Comparison of ENCODE assay signal across 8 cellular contexts in genomic region chr4:113762851-113763172, GRCh38. TPM values are rescaled to one million over a fixed set of nuclear protein-coding genes. Genes with fewer than 3 reads are reported as not detected.
DNase-seq lines count a peak whose midpoint lies in the region; ATAC-seq and TF ChIP-seq lines count a peak whose summit lies in the region.

No MANE protein-coding gene starts in this region.

- no peak for ATAC-seq in GM21367 (IDR thresholded peaks at IDR 0.05; ENCODE audit: unreplicated experiment)

- H3K4me1 ChIP-seq in HAP-1 (peaks cover 12% of the 10 kb centered on the region), hepatocyte (ENCODE audit: insufficient read depth) (peaks cover 39% of the 10 kb centered on the region), spleen (peaks cover 21 to 38% (median 28%) of the 10 kb centered on the region in 6 donors)

- TF ChIP-seq POLR2A in spleen (IDR thresholded peaks at IDR 0.05), result no peak

- H3K4me3 Mint-ChIP-seq in activated CD4-positive, alpha-beta memory T cell treated with anti-CD3 and anti-CD28 coated beads for 36 hours, result peak overlapping the region; percentile 89

- peaks cover 12% of the 10 kb centered on the region for H4K20me1 ChIP-seq in hepatocyte (ENCODE audit: insufficient read depth, poor library complexity, severe bottlenecking)

- H3K9me3 ChIP-seq in HAP-1 (no peaks in the 10 kb centered on the region), hepatocyte (ENCODE audit: low read depth) (no peaks in the 10 kb centered on the region), spleen (no peaks in the 10 kb centered on the region)

- TF ChIP-seq CTCF in hepatocyte (IDR thresholded peaks at IDR 0.05; ENCODE audit: poor library complexity), result no peak
- TF ChIP-seq CTCF in spleen (IDR thresholded peaks at IDR 0.05 in 8 of 11, conservative IDR thresholded peaks at IDR 0.05 in 3 of 11), result peak in 3 of 11 experiments; percentile 1 to 7 (median 2)

- H3K27ac ChIP-seq in hepatocyte (peak overlapping the region; percentile 92), spleen (peak overlapping the region; percentile 94 to 99 (median 98))

- H3K4me2 ChIP-seq in hepatocyte, result peak overlapping the region; percentile 69

- H3K27me3 ChIP-seq in HAP-1 (ENCODE audit: low read depth) (no peaks in the 10 kb centered on the region), hepatocyte (no peaks in the 10 kb centered on the region), spleen (replicated peaks in 1 of 7) (no peaks in the 10 kb centered on the region)

- in situ Hi-C loops in HAP-1 (cut with MboI; ENCODE audit: low sequenced_read_pairs), result loop anchor here (10.0 kb wide), 1 partner anchor 208 kb away; no protein-coding TSS in a partner anchor

- peaks cover 19% of the 10 kb centered on the region for H3K36me3 Mint-ChIP-seq in activated CD4-positive, alpha-beta memory T cell treated with anti-CD3 and anti-CD28 coated beads for 36 hours

- peaks cover 30% of the 10 kb centered on the region for H3K79me2 ChIP-seq in hepatocyte

- WGBS in hepatocyte (ENCODE audit: low lambda C conversion rate, missing lambda C conversion rate), result 4% methylated on average over 8 of the region's 8 CpGs
- 1 to 2% (median 2%) methylated on average over 8 of the region's 8 CpGs for WGBS in spleen, 5 donors

- H3K27ac Mint-ChIP-seq in activated CD4-positive, alpha-beta memory T cell treated with anti-CD3 and anti-CD28 coated beads for 36 hours, result peak overlapping the region; percentile 93

- H2AFZ ChIP-seq in hepatocyte, result peak overlapping the region; percentile 64

- H3K27me3 Mint-ChIP-seq in activated CD4-positive, alpha-beta memory T cell treated with anti-CD3 and anti-CD28 coated beads for 36 hours, result peaks cover 2% of the 10 kb centered on the region

- POLR2A ChIA-PET in activated CD4-positive, alpha-beta memory T cell treated with anti-CD3 and anti-CD28 coated beads for 36 hours (lab: Charles Lee), result interaction anchor here (1.0 kb wide), 2 partner anchors 78 to 215 kb away, joined by 4 to 5 read pairs; no protein-coding TSS in a partner anchor

- intact Hi-C loops in activated CD4-positive, alpha-beta memory T cell treated with anti-CD3 and anti-CD28 coated beads for 36 hours (cut with micrococcal nuclease), result loop anchor here (1.0 to 10.0 kb wide), 19 partner anchors 33 to 1478 kb away; partner anchors contain the start of genes LARP7, NEUROG2, TIFA and ZGRF1
- intact Hi-C loops in spleen (cut with DNase I; ENCODE audit: low total_unique reads), result no loop called here

- no peak for DNase-seq in HAP-1 (ENCODE audit: low spot score in 2 of 2)
- no peak for DNase-seq in activated CD4-positive, alpha-beta memory T cell treated with anti-CD3 and anti-CD28 coated beads for 36 hours
- no peak for DNase-seq in hepatocyte (ENCODE audit: low spot score)
- no peak for DNase-seq in spleen
- DNase-seq in HuH-7.5 (ENCODE audit: low spot score), result no peak
- DNase-seq in NCI-H1417 treated with DMSO at 0.1 percent for 48 hours (lab: John Stamatoyannopoulos, UW), result no peak
- no peak for DNase-seq in NCI-H128 (lab: John Stamatoyannopoulos, UW; ENCODE audit: unreplicated experiment)

- no peaks in the 10 kb centered on the region for H3K9me3 Mint-ChIP-seq in activated CD4-positive, alpha-beta memory T cell treated with anti-CD3 and anti-CD28 coated beads for 36 hours

- peaks cover 38% of the 10 kb centered on the region for H3K4me1 Mint-ChIP-seq in activated CD4-positive, alpha-beta memory T cell treated with anti-CD3 and anti-CD28 coated beads for 36 hours (ENCODE audit: low read depth)

- no peaks in the 10 kb centered on the region for H3K9me2 ChIP-seq in hepatocyte (replicated peaks; ENCODE audit: insufficient read depth)

- CTCF ChIA-PET in activated CD4-positive, alpha-beta memory T cell treated with anti-CD3 and anti-CD28 coated beads for 36 hours (lab: Charles Lee), result interaction anchor here (1.0 kb wide), 1 partner anchor 215 kb away, joined by 3 read pairs; no protein-coding TSS in a partner anchor

- H3K4me3 ChIP-seq in HAP-1, result peak overlapping the region; percentile 62
- peak overlapping the region; percentile 10 for H3K4me3 ChIP-seq in hepatocyte
- H3K4me3 ChIP-seq in spleen, result peak overlapping the region; percentile 39 to 85 (median 62)

- H3K36me3 ChIP-seq in HAP-1 (replicated peaks), result no peaks in the 10 kb centered on the region
- no peaks in the 10 kb centered on the region for H3K36me3 ChIP-seq in hepatocyte (replicated peaks; ENCODE audit: insufficient read depth, low read depth)
- peaks cover 0 to under 1% (median 0%) of the 10 kb centered on the region in 6 donors for H3K36me3 ChIP-seq in spleen

RNA-seq across cellular contexts. Expression of gene CAMK2D, which starts 1.3 kb away (rescaled TPM):
- 10 to 100 TPM; 82.5 to 82.9 TPM for total RNA-seq in activated CD4-positive, alpha-beta memory T cell treated with anti-CD3 and anti-CD28 coated beads for 36 hours
- total RNA-seq in hepatocyte (98.2 and 99.1 TPM in 2 replicates), spleen (10 to 100 TPM; 30.7 to 44.2 (median 36.2) TPM)
- polyA plus RNA-seq in hepatocyte (34.7 and 36.8 TPM in 2 replicates), spleen (10 to 100 TPM in 1 of 3 donors, 1 to 10 TPM in 2; 5.9 to 14.5 (median 8.5) TPM)

Comparison
In these comparisons a context has a peak if more than half of its experiments do, and no peak if none do; other contexts are left out.
1. H3K4me3 ChIP-seq: peak in every context shown above with its lines; median percentile 62 in HAP-1; 62 in spleen; 10 in hepatocyte.